13 cellular contexts compared by ENCODE assay signal in the genomic region with DNA sequence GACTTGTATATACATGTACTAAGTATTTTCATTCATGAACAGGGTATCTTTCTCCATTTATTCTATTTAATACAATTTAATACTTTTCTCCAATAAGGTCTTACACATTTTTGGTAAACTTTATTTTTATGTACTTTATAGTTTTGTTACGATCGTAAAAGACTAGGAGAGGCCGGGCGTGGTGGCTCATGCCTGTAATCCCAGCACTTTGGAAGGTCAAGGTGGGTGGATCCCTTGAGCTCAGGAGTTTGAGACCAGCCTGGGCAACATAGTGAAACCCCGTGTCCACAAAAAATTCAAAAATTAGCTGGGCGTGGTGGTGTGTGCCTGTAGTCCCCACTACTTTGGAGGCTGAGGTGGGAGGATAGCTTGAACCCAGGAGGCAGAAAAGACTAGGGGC. TPM values are rescaled to one million over a fixed set of nuclear protein-coding genes. Genes with fewer than 3 reads are reported as not detected.
"Had no signal": no experiment of that assay in that cellular context is flagged by ENCODE, and none has a peak within 500 bp of the region (broad histone marks: within the 10 kb centered on the region; RNA-seq: fewer than 3 reads in every experiment).

No MANE protein-coding gene starts in this region.

RNA-seq across cellular contexts. Expression of a gene that starts 4.6 kb away (rescaled TPM):
- total RNA-seq: naive thymus-derived CD8-positive, alpha-beta T cell had no signal

RNA-seq across cellular contexts. Expression of a gene that starts 42.5 kb away (rescaled TPM):
- total RNA-seq: foreskin keratinocyte; gastroesophageal sphincter; heart left ventricle; kidney; left lung; lung microvascular endothelial cell; naive thymus-derived CD8-positive, alpha-beta T cell; psoas muscle; renal cortical epithelial cell; right cardiac atrium; sigmoid colon; skeletal muscle tissue; upper lobe of left lung had no signal
